In the genomic region with DNA sequence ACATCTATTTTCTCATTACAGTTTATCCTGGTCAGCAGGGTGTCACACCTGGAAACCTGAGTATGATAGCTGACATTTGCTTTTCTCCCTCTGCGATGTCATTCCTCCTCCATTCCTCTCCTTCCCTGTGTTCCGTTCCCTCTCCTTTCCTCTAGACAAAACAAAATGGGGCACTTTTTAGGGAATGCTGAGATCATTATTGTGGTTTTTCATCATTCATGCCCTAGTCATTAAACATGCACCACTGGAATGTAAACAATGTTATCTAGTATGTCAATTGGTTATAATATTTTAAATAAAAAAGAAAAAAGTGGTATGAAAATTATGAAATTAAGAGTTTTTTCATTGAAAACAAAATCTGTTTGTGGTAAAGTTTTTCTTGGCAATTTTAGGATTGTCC, we compare ENCODE assay signal across 18 cellular contexts.
DNase-seq lines count a peak whose midpoint lies in the region; ATAC-seq and TF ChIP-seq lines count a peak whose summit lies in the region.
"Had no signal": no experiment of that assay in that cellular context is flagged by ENCODE, and none has a peak within 500 bp of the region (broad histone marks: within the 10 kb centered on the region; RNA-seq: fewer than 3 reads in every experiment).

No MANE protein-coding gene starts in this region.

- H3K36me3 ChIP-seq in endodermal cell (ENCODE audit: control insufficient read depth, insufficient read depth, low read length): peaks cover 16% of the 10 kb centered on the region
- H3K36me3 ChIP-seq in osteoblast (ENCODE audit: insufficient read depth, low read length): peaks cover 13% of the 10 kb centered on the region

- DNase-seq in Calu3 (no peak), NCI-H146 treated with DMSO at 0.1 percent for 48 hours (lab: John Stamatoyannopoulos, UW; ENCODE audit: unreplicated experiment) (peak; percentile 41), endodermal cell (no peak), osteoblast (ENCODE audit: insufficient read length, low spot score, missing footprints) (peak; percentile 94), KBM-7 (no peak), NCI-H446 treated with DMSO at 0.1 percent for 48 hours (lab: John Stamatoyannopoulos, UW) (no peak)
- DNase-seq: NCI-H1436, NCI-H510A, occipital lobe, SW 1271 had no signal

- H3K27ac Mint-ChIP-seq in Calu3 (ENCODE audit: unreplicated experiment) (peak overlapping the region; percentile 3), endodermal cell (peak overlapping the region; percentile 56)
- H3K27ac Mint-ChIP-seq in activated T-helper 17 cell treated with anti-CD3 and anti-CD28 coated beads, Interleukin-2, amount 50 U/mL, for 72 hours: no peak overlapping the region
- H3K27ac Mint-ChIP-seq: activated naive CD8-positive, alpha-beta T cell had no signal

- CTCF ChIA-PET in Calu3 (lab: Charles Lee): interaction anchor here (0.9 to 1.5 kb wide), 2 partner anchors 129 to 217 kb away, joined by 3 to 4 read pairs; no protein-coding TSS in a partner anchor

- no peak for TF ChIP-seq CTCF in Calu3 (IDR thresholded peaks at IDR 0.05; ENCODE audit: unreplicated experiment)
- TF ChIP-seq CTCF in endodermal cell (conservative IDR thresholded peaks at IDR 0.05): no peak
- no peak for TF ChIP-seq CTCF in osteoblast (IDR thresholded peaks at IDR 0.05; ENCODE audit: extremely low read depth, low read depth, low read length)

- H3K9me3 ChIP-seq in endodermal cell (ENCODE audit: control insufficient read depth, low read length) (no peaks in the 10 kb centered on the region), osteoblast (ENCODE audit: low read depth, low read length) (no peaks in the 10 kb centered on the region)
- H3K9me3 ChIP-seq: BLaER1 had no signal

- no peak overlapping the region for H3K4me3 Mint-ChIP-seq in Calu3 (ENCODE audit: low read depth, unreplicated experiment)
- no peak overlapping the region for H3K4me3 Mint-ChIP-seq in endodermal cell
- H3K4me3 Mint-ChIP-seq in activated T-helper 17 cell treated with anti-CD3 and anti-CD28 coated beads, Interleukin-2, amount 50 U/mL, for 72 hours: no peak overlapping the region
- H3K4me3 Mint-ChIP-seq: activated naive CD8-positive, alpha-beta T cell had no signal

- H3K9me3 Mint-ChIP-seq in Calu3 (ENCODE audit: low read depth, unreplicated experiment) (no peaks in the 10 kb centered on the region), endodermal cell (no peaks in the 10 kb centered on the region)
- no peaks in the 10 kb centered on the region for H3K9me3 Mint-ChIP-seq in activated T-helper 17 cell treated with anti-CD3 and anti-CD28 coated beads, Interleukin-2, amount 50 U/mL, for 72 hours

- in situ Hi-C loops in KBM-7 (cut with MboI; ENCODE audit: low pct_unique_long_range_greater_than_20kb, low sequenced_read_pairs): no loop called here

- H3K4me2 ChIP-seq in osteoblast (ENCODE audit: insufficient read depth, low read length): peak overlapping the region; percentile 64
- H3K4me2 ChIP-seq: BLaER1 had no signal

- H3K79me2 ChIP-seq in osteoblast (ENCODE audit: insufficient read depth, low read length): no peaks in the 10 kb centered on the region

- no peak overlapping the region for H3K4me3 ChIP-seq in endodermal cell (ENCODE audit: low read length)
- H3K4me3 ChIP-seq in osteoblast (ENCODE audit: insufficient read depth, low read length): no peak overlapping the region
- H3K4me3 ChIP-seq: BLaER1, coronary artery, K562 had no signal

- 83 to 84% methylated on average over 1 to 2 of the region's 2 CpGs for WGBS in endodermal cell (ENCODE audit: insufficient coverage in 1 of 2, insufficient read length in 1 of 2), 2 experiments

- no peak for ATAC-seq in HG02973 (IDR thresholded peaks at IDR 0.05; ENCODE audit: unreplicated experiment)
- ATAC-seq in activated T-helper 17 cell treated with anti-CD3 and anti-CD28 coated beads, Interleukin-2, amount 50 U/mL, for 72 hours (replicated peaks): no peak
- ATAC-seq: activated CD4-positive, CD25-positive, alpha-beta regulatory T cell treated with anti-CD3 and anti-CD28 coated beads, Interleukin-2, amount 50 U/mL, for 24 hours; esophagus mucosa had no signal

- H3K36me3 Mint-ChIP-seq in Calu3 (ENCODE audit: insufficient read depth, unreplicated experiment) (no peaks in the 10 kb centered on the region), endodermal cell (ENCODE audit: low read depth) (peaks cover 25% of the 10 kb centered on the region)
- H3K36me3 Mint-ChIP-seq in activated T-helper 17 cell treated with anti-CD3 and anti-CD28 coated beads, Interleukin-2, amount 50 U/mL, for 72 hours (ENCODE audit: low read depth): peaks cover 23% of the 10 kb centered on the region
- H3K36me3 Mint-ChIP-seq: activated naive CD8-positive, alpha-beta T cell had no signal

- H3K4me1 Mint-ChIP-seq in Calu3 (ENCODE audit: low read depth, unreplicated experiment): no peaks in the 10 kb centered on the region
- peaks cover 30% of the 10 kb centered on the region for H3K4me1 Mint-ChIP-seq in endodermal cell
- peaks cover 4% of the 10 kb centered on the region for H3K4me1 Mint-ChIP-seq in activated T-helper 17 cell treated with anti-CD3 and anti-CD28 coated beads, Interleukin-2, amount 50 U/mL, for 72 hours

- BruUV-seq in Calu3 (replicated peaks; lab: Mats Ljungman, UMichigan): no TSS peak

- intact Hi-C loops in Calu3 (cut with micrococcal nuclease; ENCODE audit: unreplicated experiment): no loop called here

- H3K27me3 Mint-ChIP-seq in Calu3 (ENCODE audit: unreplicated experiment) (no peaks in the 10 kb centered on the region), endodermal cell (ENCODE audit: insufficient read depth) (peaks cover 15% of the 10 kb centered on the region)
- H3K27me3 Mint-ChIP-seq in activated T-helper 17 cell treated with anti-CD3 and anti-CD28 coated beads, Interleukin-2, amount 50 U/mL, for 72 hours: no peaks in the 10 kb centered on the region
- H3K27me3 Mint-ChIP-seq: activated naive CD8-positive, alpha-beta T cell had no signal

- H4K20me1 ChIP-seq in osteoblast (ENCODE audit: insufficient read depth, low read length): no peaks in the 10 kb centered on the region
- H4K20me1 ChIP-seq: BLaER1 had no signal

- no peaks in the 10 kb centered on the region for H3K27me3 ChIP-seq in endodermal cell (ENCODE audit: control insufficient read depth, insufficient read depth, low read length, poor library complexity, severe bottlenecking)
- H3K27me3 ChIP-seq in osteoblast (ENCODE audit: insufficient read depth, low read length): no peaks in the 10 kb centered on the region
- H3K27me3 ChIP-seq: BLaER1 had no signal

- H2AFZ ChIP-seq in osteoblast (ENCODE audit: low read length): peak overlapping the region; percentile 56

- H3K9ac ChIP-seq in endodermal cell (ENCODE audit: extremely low read depth, low read length, poor library complexity, severe bottlenecking): no peak overlapping the region
- H3K9ac ChIP-seq: BLaER1 had no signal

- H3K4me1 ChIP-seq in endodermal cell (ENCODE audit: control insufficient read depth, insufficient read depth, low read length) (peaks cover 10% of the 10 kb centered on the region), osteoblast (ENCODE audit: insufficient read depth, low read length) (peaks cover 23% of the 10 kb centered on the region)

- H3K27ac ChIP-seq in endodermal cell (ENCODE audit: low read depth, low read length) (no peak overlapping the region), osteoblast (ENCODE audit: low read depth, low read length) (peak overlapping the region; percentile 76)
- H3K27ac ChIP-seq: BLaER1, coronary artery had no signal

Comparison
In these comparisons a context has a peak if more than half of its experiments do, and no peak if none do; other contexts are left out.
1. DNase-seq: peak in NCI-H146 treated with DMSO at 0.1 percent for 48 hours (single experiment) and osteoblast (single experiment); none in Calu3 (single experiment), endodermal cell (single experiment), KBM-7 (single experiment) and NCI-H446 treated with DMSO at 0.1 percent for 48 hours (single experiment).